In genomic region chr4:11297201-11297600, GRCh38 we compare ENCODE assay signal across 17 cellular contexts.
DNase-seq lines count a peak whose midpoint lies in the region; ATAC-seq, FAIRE-seq and TF ChIP-seq lines count a peak whose summit lies in the region.
"Had no signal": no experiment of that assay in that cellular context is flagged by ENCODE, and none has a peak within 500 bp of the region (broad histone marks: within the 10 kb centered on the region; RNA-seq: fewer than 3 reads in every experiment).

No MANE protein-coding gene starts in this region.

- intact Hi-C loops in aorta (cut with DNase I), result no loop called here

- H3K4me1 ChIP-seq in aorta (ENCODE audit: control insufficient read depth in 1 of 2, insufficient read depth in 2 of 2, low read length in 2 of 2), result no peaks in the 10 kb centered on the region
- H3K4me1 ChIP-seq: gastrocnemius medialis, SJSA1 had no signal

- H3K36me3 ChIP-seq in bronchial epithelial cell (ENCODE audit: control insufficient read depth, insufficient read depth, low read length), result no peaks in the 10 kb centered on the region
- no peaks in the 10 kb centered on the region for H3K36me3 ChIP-seq in aorta (ENCODE audit: control insufficient read depth in 1 of 2, insufficient read depth in 2 of 2, low read length in 1 of 2)
- H3K36me3 ChIP-seq: brain microvascular endothelial cell, gastrocnemius medialis, SJSA1 had no signal

- no peak for TF ChIP-seq CTCF in bronchial epithelial cell (IDR thresholded peaks at IDR 0.05; ENCODE audit: insufficient read depth, low read length, severe bottlenecking)

- H3K27me3 ChIP-seq in bronchial epithelial cell (ENCODE audit: control insufficient read depth, insufficient read depth, low read length) (no peaks in the 10 kb centered on the region), aorta (ENCODE audit: control insufficient read depth in 1 of 2, insufficient read depth in 2 of 2, low read length in 1 of 2) (no peaks in the 10 kb centered on the region)
- H3K27me3 ChIP-seq: brain microvascular endothelial cell, gastrocnemius medialis, SJSA1 had no signal

- no peak overlapping the region for H3K27ac ChIP-seq in aorta (ENCODE audit: low read depth in 1 of 2, low read length in 2 of 2)
- H3K27ac ChIP-seq: brain microvascular endothelial cell, C4-2B, gastrocnemius medialis, SJSA1 had no signal

- peak; percentile 1 for DNase-seq in Daoy (ENCODE audit: low read depth)
- peak; percentile 15 for DNase-seq in NCI-H69 (lab: John Stamatoyannopoulos, UW)
- peak; percentile 84 for DNase-seq in bronchial epithelial cell (ENCODE audit: low read depth)
- DNase-seq in kidney tubule cell (ENCODE audit: low spot score), result peak; percentile 39
- DNase-seq in aorta, result no peak
- no peak for DNase-seq in HT-29 (ENCODE audit: low spot score)
- DNase-seq in HuH-7 (ENCODE audit: low spot score), result no peak
- no peak for DNase-seq in stimulated activated CD8-positive, alpha-beta memory T cell treated with anti-CD3 and anti-CD28 coated beads, Interleukin-4, amount 100 ng/mL, for 48 hours
- DNase-seq: activated CD4-positive, alpha-beta T cell treated with anti-CD3 and anti-CD28 coated beads, Interleukin-2, amount 50 U/mL, for 4 hours; activated T-cell treated with anti-CD3 and anti-CD28 coated beads for 4 hours; brain microvascular endothelial cell; gastrocnemius medialis; NCI-H1694 treated with DMSO at 0.1 percent for 48 hours; NCI-H82; retina had no signal

- no peaks in the 10 kb centered on the region for H3K9me3 ChIP-seq in aorta (ENCODE audit: control insufficient read depth, low read length)
- H3K9me3 ChIP-seq: gastrocnemius medialis, SJSA1 had no signal

- 28 to 33% methylated on average over 4 of the region's 4 CpGs for WGBS in aorta, 2 donors

- FAIRE-seq in bronchial epithelial cell (lab: Jason Lieb, UNC), result no peak

- no peak for ATAC-seq in aorta (ENCODE audit: low FRiP score)
- ATAC-seq: gastrocnemius medialis had no signal

- H3K4me3 ChIP-seq in bronchial epithelial cell (ENCODE audit: low read depth, low read length) (no peak overlapping the region), aorta (ENCODE audit: low read length in 2 of 2) (no peak overlapping the region)
- H3K4me3 ChIP-seq: gastrocnemius medialis, SJSA1 had no signal

Comparison
In these comparisons a context has a peak if more than half of its experiments do, and no peak if none do; other contexts are left out.
1. DNase-seq: peak in Daoy (single experiment), NCI-H69 (single experiment), bronchial epithelial cell (single experiment) and kidney tubule cell (single experiment); none in aorta (0 of 2), HT-29 (single experiment), HuH-7 (single experiment) and stimulated activated CD8-positive, alpha-beta memory T cell treated with anti-CD3 and anti-CD28 coated beads, Interleukin-4, amount 100 ng/mL, for 48 hours (single experiment).